In the genomic region with DNA sequence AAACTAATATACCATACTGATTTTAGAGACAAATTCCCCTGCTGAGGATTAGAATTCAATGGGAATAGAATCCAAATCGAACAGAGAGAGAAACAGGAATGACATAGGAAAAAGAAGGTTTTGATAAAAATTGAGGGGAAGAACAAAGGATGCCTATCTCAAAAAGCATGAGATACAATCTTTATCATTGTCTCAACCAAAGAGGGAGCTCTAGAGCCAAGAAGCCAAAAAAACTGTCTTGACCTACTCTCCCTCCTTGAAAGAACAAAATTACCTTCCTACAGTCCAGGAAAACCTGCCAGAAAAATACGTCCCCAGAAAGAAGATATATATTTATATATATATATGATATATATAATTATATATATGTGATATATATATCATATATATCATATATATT, we compare ENCODE assay signal across 17 cellular contexts. TPM values are rescaled to one million over a fixed set of nuclear protein-coding genes. Genes with fewer than 3 reads are reported as not detected.
DNase-seq lines count a peak whose midpoint lies in the region; ATAC-seq and TF ChIP-seq lines count a peak whose summit lies in the region.
"Had no signal": no experiment of that assay in that cellular context is flagged by ENCODE, and none has a peak within 500 bp of the region (broad histone marks: within the 10 kb centered on the region; RNA-seq: fewer than 3 reads in every experiment).

No MANE protein-coding gene starts in this region.

- TF ChIP-seq RAD21 in Ishikawa (IDR thresholded peaks at IDR 0.05; ENCODE audit: low read depth) = 0 out of 2 replicates have a peak, but pooled peaks have one; percentile 11

- in situ Hi-C loops in astrocyte of the cerebellum (cut with HindIII; ENCODE audit: low sequenced_read_pairs) = no loop called here

- peaks cover 6% of the 10 kb centered on the region for H3K27me3 ChIP-seq in upper lobe of right lung
- H3K27me3 ChIP-seq: colonic mucosa, vagina had no signal

- TF ChIP-seq EP300 in Ishikawa (IDR thresholded peaks at IDR 0.05; ENCODE audit: borderline replicate concordance) = no peak

- no peaks in the 10 kb centered on the region for H3K9me3 Mint-ChIP-seq in stimulated activated naive CD8-positive, alpha-beta T cell treated with anti-CD3 and anti-CD28 coated beads, Interleukin-15, amount 100 ng/mL, for 72 hours
- no peaks in the 10 kb centered on the region for H3K9me3 Mint-ChIP-seq in immature natural killer cell
- H3K9me3 Mint-ChIP-seq: nephron had no signal

- no peaks in the 10 kb centered on the region for H3K4me1 ChIP-seq in upper lobe of right lung
- H3K4me1 ChIP-seq: vagina had no signal

- ATAC-seq in stimulated activated naive CD8-positive, alpha-beta T cell treated with anti-CD3 and anti-CD28 coated beads, Interleukin-15, amount 100 ng/mL, for 72 hours = peak; percentile 41
- ATAC-seq in stimulated activated naive CD8-positive, alpha-beta T cell treated with anti-CD3 and anti-CD28 coated beads, Interleukin-15, Interleukin-2, amounts not matched to agents 100 U/mL and 50 U/mL, for 24 hours = no peak
- ATAC-seq in upper lobe of right lung (no peak), GM19397 (IDR thresholded peaks at IDR 0.05; ENCODE audit: unreplicated experiment) (no peak)
- ATAC-seq: left lobe of liver had no signal

- H3K27ac ChIP-seq in upper lobe of right lung (no peak overlapping the region), substantia nigra (ENCODE audit: low read depth, low read length, poor library complexity, severe bottlenecking) (no peak overlapping the region)
- H3K27ac ChIP-seq: colonic mucosa, SK-N-MC, vagina had no signal

- H3K27ac Mint-ChIP-seq in stimulated activated naive CD8-positive, alpha-beta T cell treated with anti-CD3 and anti-CD28 coated beads, Interleukin-15, amount 100 ng/mL, for 72 hours = no peak overlapping the region
- no peak overlapping the region for H3K27ac Mint-ChIP-seq in immature natural killer cell
- H3K27ac Mint-ChIP-seq: nephron had no signal

- H3K4me3 Mint-ChIP-seq in stimulated activated naive CD8-positive, alpha-beta T cell treated with anti-CD3 and anti-CD28 coated beads, Interleukin-15, amount 100 ng/mL, for 72 hours = no peak overlapping the region
- no peak overlapping the region for H3K4me3 Mint-ChIP-seq in immature natural killer cell
- H3K4me3 Mint-ChIP-seq: nephron had no signal

- H3K4me3 ChIP-seq in astrocyte of the cerebellum (ENCODE audit: low read depth, low read length) = no peak overlapping the region
- no peak overlapping the region for H3K4me3 ChIP-seq in upper lobe of right lung
- H3K4me3 ChIP-seq: colonic mucosa, SK-N-MC, vagina had no signal

- no peaks in the 10 kb centered on the region for H3K9me3 ChIP-seq in upper lobe of right lung
- H3K9me3 ChIP-seq: colonic mucosa, vagina had no signal

- DNase-seq in stimulated activated naive CD8-positive, alpha-beta T cell treated with anti-CD3 and anti-CD28 coated beads, Interleukin-15, amount 100 ng/mL, for 72 hours = no peak
- DNase-seq in stimulated activated naive CD8-positive, alpha-beta T cell treated with anti-CD3 and anti-CD28 coated beads, Interleukin-15, Interleukin-2, amounts not matched to agents 100 U/mL and 50 U/mL, for 24 hours = no peak
- no peak for DNase-seq in astrocyte of the cerebellum (ENCODE audit: low read depth)
- no peak for DNase-seq in upper lobe of right lung
- no peak for DNase-seq in substantia nigra (lab: John Stamatoyannopoulos, UW)
- DNase-seq in immature natural killer cell = no peak
- DNase-seq: activated CD4-positive, alpha-beta T cell treated with anti-CD3 and anti-CD28 coated beads, Interleukin-2, amount 50 U/mL, for 1 hour; activated naive CD4-positive, alpha-beta T cell; colonic mucosa; HCEC 1CT; KG1 had no signal

- intact Hi-C loops in upper lobe of right lung (cut with DNase I) = no loop called here

- H3K36me3 ChIP-seq in upper lobe of right lung = no peaks in the 10 kb centered on the region
- H3K36me3 ChIP-seq: colonic mucosa, vagina had no signal

- peaks cover 12% of the 10 kb centered on the region for H3K27me3 Mint-ChIP-seq in stimulated activated naive CD8-positive, alpha-beta T cell treated with anti-CD3 and anti-CD28 coated beads, Interleukin-15, amount 100 ng/mL, for 72 hours
- H3K27me3 Mint-ChIP-seq in immature natural killer cell (ENCODE audit: low read depth in 3 of 3) = peaks cover 0 to 5% (median 3%) of the 10 kb centered on the region in 3 donors

- TF ChIP-seq CTCF in astrocyte of the cerebellum (IDR thresholded peaks at IDR 0.05; ENCODE audit: low read depth, low read length, missing control alignments) (peak; percentile 8), upper lobe of right lung (IDR thresholded peaks at IDR 0.05) (peak; percentile 22)

- H3K36me3 Mint-ChIP-seq in immature natural killer cell = no peaks in the 10 kb centered on the region

- H3K4me1 Mint-ChIP-seq in stimulated activated naive CD8-positive, alpha-beta T cell treated with anti-CD3 and anti-CD28 coated beads, Interleukin-15, amount 100 ng/mL, for 72 hours = peaks cover 15% of the 10 kb centered on the region
- peaks cover 6% of the 10 kb centered on the region in 2 donors for H3K4me1 Mint-ChIP-seq in immature natural killer cell

TF ChIP-seq in Ishikawa, 13 proteins besides CTCF, POLR2A, EP300 and RAD21:
- TF ChIP-seq TAF1 (IDR thresholded peaks at IDR 0.05; ENCODE audit: low read depth) (no peak), CEBPB (IDR thresholded peaks at IDR 0.05) (no peak), YY1 (IDR thresholded peaks at IDR 0.05; ENCODE audit: low read depth) (no peak), NFIC (IDR thresholded peaks at IDR 0.05) (no peak), CREB1 (IDR thresholded peaks at IDR 0.05; ENCODE audit: low read depth) (no peak)
- TF ChIP-seq, protein P1, sequence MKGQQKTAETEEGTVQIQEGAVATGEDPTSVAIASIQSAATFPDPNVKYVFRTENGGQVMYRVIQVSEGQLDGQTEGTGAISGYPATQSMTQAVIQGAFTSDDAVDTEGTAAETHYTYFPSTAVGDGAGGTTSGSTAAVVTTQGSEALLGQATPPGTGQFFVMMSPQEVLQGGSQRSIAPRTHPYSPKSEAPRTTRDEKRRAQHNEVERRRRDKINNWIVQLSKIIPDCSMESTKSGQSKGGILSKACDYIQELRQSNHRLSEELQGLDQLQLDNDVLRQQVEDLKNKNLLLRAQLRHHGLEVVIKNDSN (IDR thresholded peaks at IDR 0.05) = no peak
- TF ChIP-seq, protein P2, sequence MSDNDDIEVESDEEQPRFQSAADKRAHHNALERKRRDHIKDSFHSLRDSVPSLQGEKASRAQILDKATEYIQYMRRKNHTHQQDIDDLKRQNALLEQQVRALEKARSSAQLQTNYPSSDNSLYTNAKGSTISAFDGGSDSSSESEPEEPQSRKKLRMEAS (IDR thresholded peaks at IDR 0.05) = no peak

RNA-seq across cellular contexts. Expression of a gene that starts 39.2 kb away (rescaled TPM):
- total RNA-seq in upper lobe of right lung = 3.3 TPM
- under 1 TPM; 0.12 to 0.68 (median 0.26) TPM for polyA plus RNA-seq in immature natural killer cell
